2 cellular contexts compared by ENCODE assay signal in genomic region chr7:100457033-100457432, GRCh38.
A peak's percentile ranks its signal among the peaks of the same experiment; 100 is the strongest.
TF ChIP-seq lines count a peak whose summit lies in the region.

No MANE protein-coding gene starts in this region.

TF ChIP-seq in HEK293, 187 proteins besides CTCF, POLR2A, EP300 and RAD21:
- TF ChIP-seq ZNF155 (tag by site-specific recombination; IDR thresholded peaks at IDR 0.05) (no peak), ZNF132 (tag by site-specific recombination; IDR thresholded peaks at IDR 0.05; ENCODE audit: borderline replicate concordance) (no peak), ZNF121 (tag by site-specific recombination; IDR thresholded peaks at IDR 0.05) (peak; percentile 95)
- TF ChIP-seq, protein P1, sequence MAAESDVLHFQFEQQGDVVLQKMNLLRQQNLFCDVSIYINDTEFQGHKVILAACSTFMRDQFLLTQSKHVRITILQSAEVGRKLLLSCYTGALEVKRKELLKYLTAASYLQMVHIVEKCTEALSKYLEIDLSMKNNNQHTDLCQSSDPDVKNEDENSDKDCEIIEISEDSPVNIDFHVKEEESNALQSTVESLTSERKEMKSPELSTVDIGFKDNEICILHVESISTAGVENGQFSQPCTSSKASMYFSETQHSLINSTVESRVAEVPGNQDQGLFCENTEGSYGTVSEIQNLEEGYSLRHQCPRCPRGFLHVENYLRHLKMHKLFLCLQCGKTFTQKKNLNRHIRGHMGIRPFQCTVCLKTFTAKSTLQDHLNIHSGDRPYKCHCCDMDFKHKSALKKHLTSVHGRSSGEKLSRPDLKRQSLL (tag by site-specific recombination; IDR thresholded peaks at IDR 0.05): peak; percentile 47; the same call in 1 of the 2 replicates

TF ChIP-seq in K562, 482 proteins besides CTCF, POLR2A, EP300 and RAD21:
- TF ChIP-seq, protein P2, sequence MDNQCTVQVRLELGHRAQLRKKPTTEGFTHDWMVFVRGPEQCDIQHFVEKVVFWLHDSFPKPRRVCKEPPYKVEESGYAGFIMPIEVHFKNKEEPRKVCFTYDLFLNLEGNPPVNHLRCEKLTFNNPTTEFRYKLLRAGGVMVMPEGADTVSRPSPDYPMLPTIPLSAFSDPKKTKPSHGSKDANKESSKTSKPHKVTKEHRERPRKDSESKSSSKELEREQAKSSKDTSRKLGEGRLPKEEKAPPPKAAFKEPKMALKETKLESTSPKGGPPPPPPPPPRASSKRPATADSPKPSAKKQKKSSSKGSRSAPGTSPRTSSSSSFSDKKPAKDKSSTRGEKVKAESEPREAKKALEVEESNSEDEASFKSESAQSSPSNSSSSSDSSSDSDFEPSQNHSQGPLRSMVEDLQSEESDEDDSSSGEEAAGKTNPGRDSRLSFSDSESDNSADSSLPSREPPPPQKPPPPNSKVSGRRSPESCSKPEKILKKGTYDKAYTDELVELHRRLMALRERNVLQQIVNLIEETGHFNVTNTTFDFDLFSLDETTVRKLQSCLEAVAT (IDR thresholded peaks at IDR 0.05): no peak
- TF ChIP-seq BCL6 (CRISPR knock-in tag; IDR thresholded peaks at IDR 0.05) (no peak), BCOR (IDR thresholded peaks at IDR 0.05) (peak; percentile 30; the same call in 1 of the 2 replicates), ZNF121 (CRISPR knock-in tag; conservative IDR thresholded peaks at IDR 0.05) (peak; percentile 75), PHTF2 (CRISPR knock-in tag; IDR thresholded peaks at IDR 0.05) (no peak), SMARCB1 (IDR thresholded peaks at IDR 0.05; ENCODE audit: insufficient read length, low read depth) (no peak), ZFP36 (IDR thresholded peaks at IDR 0.05; ENCODE audit: low read depth, low read length, partially characterized antibody) (peak; percentile 71)
- TF ChIP-seq, protein P3, sequence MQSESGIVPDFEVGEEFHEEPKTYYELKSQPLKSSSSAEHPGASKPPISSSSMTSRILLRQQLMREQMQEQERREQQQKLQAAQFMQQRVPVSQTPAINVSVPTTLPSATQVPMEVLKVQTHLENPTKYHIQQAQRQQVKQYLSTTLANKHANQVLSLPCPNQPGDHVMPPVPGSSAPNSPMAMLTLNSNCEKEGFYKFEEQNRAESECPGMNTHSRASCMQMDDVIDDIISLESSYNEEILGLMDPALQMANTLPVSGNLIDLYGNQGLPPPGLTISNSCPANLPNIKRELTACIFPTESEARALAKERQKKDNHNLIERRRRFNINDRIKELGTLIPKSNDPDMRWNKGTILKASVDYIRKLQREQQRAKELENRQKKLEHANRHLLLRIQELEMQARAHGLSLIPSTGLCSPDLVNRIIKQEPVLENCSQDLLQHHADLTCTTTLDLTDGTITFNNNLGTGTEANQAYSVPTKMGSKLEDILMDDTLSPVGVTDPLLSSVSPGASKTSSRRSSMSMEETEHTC (IDR thresholded peaks at IDR 0.05): no peak
